ENCODE assay signal across 34 cellular contexts in genomic region chr3:41708176-41708575, GRCh38.
DNase-seq lines count a peak whose midpoint lies in the region; ATAC-seq, FAIRE-seq and TF ChIP-seq lines count a peak whose summit lies in the region.
"Had no signal": no experiment of that assay in that cellular context is flagged by ENCODE, and none has a peak within 500 bp of the region (broad histone marks: within the 10 kb centered on the region; RNA-seq: fewer than 3 reads in every experiment).

No MANE protein-coding gene starts in this region.

- H3K27ac ChIP-seq in endothelial cell of umbilical vein (ENCODE audit: insufficient read depth, low read depth, low read length): no peak overlapping the region
- H3K27ac ChIP-seq in adrenal gland: no peak overlapping the region
- H3K27ac ChIP-seq: 22Rv1; A549; BLaER1; BLaER1 treated with 17β-estradiol and CSF1 and Interleukin-3, amounts not matched to agents 10 nM and 100 nM; C4-2B had no signal

- CTCF ChIA-PET in endothelial cell of umbilical vein (lab: Charles Lee): no interaction called here

- no peaks in the 10 kb centered on the region for H4K20me1 ChIP-seq in endothelial cell of umbilical vein (replicated peaks; ENCODE audit: control insufficient read depth, extremely low read depth, insufficient read depth, low read length)
- H4K20me1 ChIP-seq: BLaER1; BLaER1 treated with 17β-estradiol and CSF1 and Interleukin-3, amounts not matched to agents 10 nM and 100 nM had no signal

- intact Hi-C loops in endothelial cell of umbilical vein (cut with micrococcal nuclease): no loop called here
- intact Hi-C loops in adrenal gland (cut with DNase I): no loop called here

- DNase-seq in dermis blood vessel endothelial cell (peak; percentile 13), dermis microvascular lymphatic vessel endothelial cell (ENCODE audit: low read depth in 2 of 2) (peak; percentile 11 to 54), endothelial cell of umbilical vein (ENCODE audit: low read depth, low spot score) (peak; percentile 42), adrenal gland (no peak), activated T-cell treated with anti-CD3 and anti-CD28 coated beads for 4 hours (no peak)
- DNase-seq: 8988T; ACHN; AML-193; BE2C; C1 segment of cervical spinal cord; Caco-2; Calu3; CD4-positive, alpha-beta memory T cell; CD4-positive, alpha-beta T cell; CD4-positive, CD25-positive, alpha-beta regulatory T cell; CD8-positive, alpha-beta memory T cell; CD8-positive, alpha-beta T cell; COR-L47; DMS 273 treated with DMSO at 0.1 percent for 48 hours; DMS153; DMS53; DMS79; DMS79 treated with DMSO at 0.1 percent for 48 hours; DND-41; EL had no signal

- H3K4me2 ChIP-seq in endothelial cell of umbilical vein (ENCODE audit: insufficient read depth, low read length): no peak overlapping the region
- H3K4me2 ChIP-seq: A549; BLaER1; BLaER1 treated with 17β-estradiol and CSF1 and Interleukin-3, amounts not matched to agents 10 nM and 100 nM had no signal

- no peaks in the 10 kb centered on the region for H3K79me2 ChIP-seq in endothelial cell of umbilical vein (ENCODE audit: control insufficient read depth, insufficient read depth, low read length)

- ATAC-seq in GM18502 (IDR thresholded peaks at IDR 0.05; ENCODE audit: poor library complexity, unreplicated experiment) (no peak), GM18873 (IDR thresholded peaks at IDR 0.05; ENCODE audit: low FRiP score, unreplicated experiment) (no peak)
- ATAC-seq: A549; CD8-positive, alpha-beta T cell had no signal

- no peaks in the 10 kb centered on the region for H3K9me1 ChIP-seq in endothelial cell of umbilical vein (replicated peaks; ENCODE audit: control insufficient read depth, extremely low read depth, insufficient read depth, low read length)

- dilution Hi-C loops in endothelial cell of umbilical vein (cut with MboI; ENCODE audit: extremely low pct_ligation_motif_present, low sequenced_read_pairs): no loop called here

- no peak overlapping the region for H3K9ac ChIP-seq in endothelial cell of umbilical vein (replicated peaks; ENCODE audit: extremely low read depth, insufficient read depth, low read length)
- H3K9ac ChIP-seq: BLaER1; BLaER1 treated with 17β-estradiol and CSF1 and Interleukin-3, amounts not matched to agents 10 nM and 100 nM had no signal

- TF ChIP-seq CTCF in endothelial cell of umbilical vein (IDR thresholded peaks at IDR 0.05; ENCODE audit: extremely low read depth in 1 of 2, insufficient read depth in 1 of 2, low read depth in 1 of 2, low read length in 2 of 2) (no peak), adrenal gland (IDR thresholded peaks at IDR 0.05) (no peak)

- H3K4me1 ChIP-seq in endothelial cell of umbilical vein (ENCODE audit: control insufficient read depth, extremely low read depth, insufficient read depth, low read length): peaks cover 7% of the 10 kb centered on the region
- H3K4me1 ChIP-seq in adrenal gland (replicated peaks in 1 of 2): peaks cover 0 to 5% of the 10 kb centered on the region in 2 donors
- H3K4me1 ChIP-seq: BE2C, Caco-2 had no signal

- FAIRE-seq in colon (lab: Jason Lieb, UNC) (peak; percentile 5), endothelial cell of umbilical vein (lab: Jason Lieb, UNC) (peak; percentile 48)
- FAIRE-seq: A549, D721Med had no signal

- no peak overlapping the region for H2AFZ ChIP-seq in endothelial cell of umbilical vein (ENCODE audit: low read depth, low read length)

- no peak for TF ChIP-seq POLR2A in endothelial cell of umbilical vein (IDR thresholded peaks at IDR 0.05; ENCODE audit: low read depth, low read length)
- no peak for TF ChIP-seq POLR2A in adrenal gland (IDR thresholded peaks at IDR 0.05)

- no peak overlapping the region for H3K4me3 ChIP-seq in endothelial cell of umbilical vein (replicated peaks in 1 of 3; ENCODE audit: insufficient read depth in 1 of 3, low read depth in 1 of 3, low read length in 3 of 3)
- no peak overlapping the region for H3K4me3 ChIP-seq in adrenal gland
- H3K4me3 ChIP-seq: A549; BLaER1; BLaER1 treated with 17β-estradiol and CSF1 and Interleukin-3, amounts not matched to agents 10 nM and 100 nM had no signal

- no peaks in the 10 kb centered on the region for H3K9me3 ChIP-seq in endothelial cell of umbilical vein (replicated peaks; ENCODE audit: control insufficient read depth, insufficient read depth, low read length)
- H3K9me3 ChIP-seq in adrenal gland (replicated peaks in 1 of 3): no peaks in the 10 kb centered on the region
- H3K9me3 ChIP-seq: A549; BE2C; BLaER1; BLaER1 treated with 17β-estradiol and CSF1 and Interleukin-3, amounts not matched to agents 10 nM and 100 nM; Caco-2 had no signal

- H3K27me3 ChIP-seq in endothelial cell of umbilical vein (ENCODE audit: control insufficient read depth in 2 of 2, insufficient read depth in 2 of 2, low read length in 2 of 2) (no peaks in the 10 kb centered on the region), adrenal gland (no peaks in the 10 kb centered on the region)
- H3K27me3 ChIP-seq: BE2C; BLaER1; BLaER1 treated with 17β-estradiol and CSF1 and Interleukin-3, amounts not matched to agents 10 nM and 100 nM had no signal

- 78 to 81% (median 81%) methylated on average over 2 of the region's 2 CpGs for WGBS in adrenal gland, 4 donors

- POLR2A ChIA-PET in endothelial cell of umbilical vein (lab: Charles Lee): no interaction called here

- H3K36me3 ChIP-seq in endothelial cell of umbilical vein (ENCODE audit: control insufficient read depth in 2 of 2, extremely low read depth in 1 of 2, insufficient read depth in 2 of 2, low read length in 2 of 2): no peaks in the 10 kb centered on the region
- no peaks in the 10 kb centered on the region for H3K36me3 ChIP-seq in adrenal gland (replicated peaks in 1 of 2)
- H3K36me3 ChIP-seq: BE2C, BLaER1 had no signal

- BruUV-seq in endothelial cell of umbilical vein (replicated peaks; lab: Mats Ljungman, UMichigan): no TSS peak

TF ChIP-seq in endothelial cell of umbilical vein, 7 proteins besides CTCF, POLR2A, EP300 and RAD21:
- TF ChIP-seq MAX (IDR thresholded peaks at IDR 0.05; ENCODE audit: insufficient read depth, insufficient read length) (no peak), FOS (IDR thresholded peaks at IDR 0.05; ENCODE audit: borderline replicate concordance, insufficient read depth, low read length) (no peak), GATA2 (IDR thresholded peaks at IDR 0.05; ENCODE audit: insufficient read depth, insufficient read length, low read depth, low read length) (no peak), MYC (IDR thresholded peaks at IDR 0.05; ENCODE audit: low read depth, low read length) (no peak), POLR2AphosphoS5 (IDR thresholded peaks at IDR 0.05; ENCODE audit: insufficient read depth, low read depth, low read length) (no peak), JUN (IDR thresholded peaks at IDR 0.05; ENCODE audit: borderline replicate concordance, insufficient read depth, insufficient read length, low read depth) (no peak), EZH2 (IDR thresholded peaks at IDR 0.05; ENCODE audit: borderline replicate concordance, low read depth, low read length, severe bottlenecking) (no peak)

Comparison
In these comparisons a context has a peak if more than half of its experiments do, and no peak if none do; other contexts are left out.
1. DNase-seq: peak in dermis blood vessel endothelial cell (single experiment), dermis microvascular lymphatic vessel endothelial cell (2 of 2) and endothelial cell of umbilical vein (single experiment); none in adrenal gland (0 of 7) and activated T-cell treated with anti-CD3 and anti-CD28 coated beads for 4 hours (single experiment).